In the genomic region with DNA sequence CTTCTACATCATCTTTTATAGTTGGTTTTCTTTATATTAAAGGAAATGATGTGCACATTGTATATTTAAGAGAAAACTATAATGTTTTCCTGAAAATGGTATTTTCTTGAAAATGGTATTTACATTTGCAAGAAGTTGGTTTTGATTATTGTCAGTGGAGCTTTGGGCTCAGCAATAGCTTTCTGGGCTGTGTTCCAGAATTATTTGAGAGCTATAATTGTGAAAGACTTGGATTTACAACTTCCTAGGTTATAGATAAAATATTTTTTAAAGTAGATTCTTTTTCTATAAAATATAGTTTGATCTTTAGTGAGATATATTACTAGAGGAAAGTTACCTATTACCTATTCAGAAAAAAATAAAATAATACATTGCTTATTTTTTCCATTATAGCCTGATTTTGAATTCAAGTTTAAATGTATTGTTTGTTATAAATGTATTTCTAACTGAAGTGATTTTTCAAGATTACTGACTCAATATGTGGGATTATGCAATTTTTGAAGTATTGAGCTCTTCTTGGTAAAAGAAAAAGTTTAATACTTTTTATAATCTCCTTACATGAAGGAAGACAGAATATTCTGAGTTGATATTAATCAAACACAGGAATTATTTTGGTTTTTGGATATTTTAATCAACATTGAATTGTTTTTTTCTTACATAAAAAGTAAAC, we compare ENCODE assay signal across 20 cellular contexts. TPM values are rescaled to one million over a fixed set of nuclear protein-coding genes. Genes with fewer than 3 reads are reported as not detected.
DNase-seq lines count a peak whose midpoint lies in the region; ATAC-seq and TF ChIP-seq lines count a peak whose summit lies in the region.
"Had no signal": no experiment of that assay in that cellular context is flagged by ENCODE, and none has a peak within 500 bp of the region (broad histone marks: within the 10 kb centered on the region; RNA-seq: fewer than 3 reads in every experiment).

No MANE protein-coding gene starts in this region.

- H4K20me1 ChIP-seq in HCT116 (ENCODE audit: insufficient read depth) = peaks cover 39% of the 10 kb centered on the region; the same call in 1 of the 2 replicates
- H4K20me1 ChIP-seq: BLaER1 had no signal

- 0 out of 2 replicates have a peak overlapping the region, but pooled peaks have one; percentile 14 for H3K27ac ChIP-seq in HCT116 (ENCODE audit: low read depth, low read length)
- H3K27ac ChIP-seq: BLaER1, cardiac muscle cell, lower lobe of right lung, transverse colon had no signal

- H3K4me1 ChIP-seq in HCT116 (ENCODE audit: control insufficient read depth in 1 of 2, insufficient read depth in 2 of 2, low read length in 2 of 2) = peaks cover 87 to 98% of the 10 kb centered on the region in 2 experiments

- peaks cover 100% of the 10 kb centered on the region for H3K79me2 ChIP-seq in HCT116 (ENCODE audit: insufficient read depth, low read length)

- RAD21 ChIA-PET in HCT116 (lab: Charles Lee; ENCODE audit: low non-redundant PET in 1 of 2, low total read pairs in 2 of 2, uncharacterized antibody in 2 of 2, unreplicated experiment in 2 of 2) = no interaction called here

- no peaks in the 10 kb centered on the region for H3K27me3 ChIP-seq in HCT116 (ENCODE audit: insufficient read depth, low read length)
- H3K27me3 ChIP-seq: BLaER1, cardiac muscle cell, dorsolateral prefrontal cortex, transverse colon had no signal

- no TSS peak for BruUV-seq in HCT116 (replicated peaks; lab: Mats Ljungman, UMichigan)

- no peak for DNase-seq in HCT116 (ENCODE audit: low read depth, low spot score)
- DNase-seq in fibroblast of villous mesenchyme (ENCODE audit: low read depth) = peak; percentile 91
- DNase-seq in stromal cell of bone marrow (ENCODE audit: low read depth) = peak; percentile 36
- DNase-seq in NCI-H1092 treated with DMSO at 0.1 percent for 48 hours (lab: John Stamatoyannopoulos, UW) = no peak
- no peak for DNase-seq in stimulated activated CD4-positive, alpha-beta T cell treated with anti-CD3 and anti-CD28 coated beads, Interleukin-2, amount 100 ng/mL, for 24 hours
- DNase-seq: activated CD4-positive, alpha-beta T cell treated with anti-CD3 and anti-CD28 coated beads for 36 hours; activated CD8-positive, alpha-beta memory T cell treated with anti-CD3 and anti-CD28 coated beads, Interleukin-2, amount 10 ng/mL, durations not matched to agents 7 days and 5 days; dorsolateral prefrontal cortex; GDM1; head of caudate nucleus; lower lobe of right lung; NCI-H187; occipital lobe; stimulated activated naive B cell treated with anti-CD40 and anti-IgM and Interleukin-4, amounts not matched to agents 10 μg/mL and 1 μg/mL and 100 μg/mL, for 72 hours; transverse colon had no signal

- H3K36me3 ChIP-seq in HCT116 (ENCODE audit: control insufficient read depth in 1 of 2, insufficient read depth in 2 of 2, low read length in 2 of 2) = 0 out of 4 replicates have a peak, but pooled peaks cover 0 to 3% of the 10 kb centered on the region in 2 experiments
- H3K36me3 ChIP-seq: BLaER1, cardiac muscle cell, HAP-1, lower lobe of right lung, transverse colon had no signal

- H3K4me3 ChIP-seq in HCT116 (replicated peaks in 1 of 2; ENCODE audit: low read depth in 1 of 2, low read length in 2 of 2) = no peak overlapping the region
- H3K4me3 ChIP-seq in fibroblast of villous mesenchyme (ENCODE audit: low read depth, low read length) = no peak overlapping the region
- H3K4me3 ChIP-seq: BLaER1, cardiac muscle cell, dorsolateral prefrontal cortex, HAP-1, lower lobe of right lung, transverse colon had no signal

- CTCF ChIA-PET in HCT116 (lab: Charles Lee) = no interaction called here

- H3K9me2 ChIP-seq in HCT116 (ENCODE audit: insufficient read depth) = no peaks in the 10 kb centered on the region

- peak overlapping the region; percentile 48; the same call in 1 of the 2 replicates for H3K4me2 ChIP-seq in HCT116 (ENCODE audit: low read length)
- H3K4me2 ChIP-seq: BLaER1 had no signal

- TF ChIP-seq POLR2A in HCT116 (IDR thresholded peaks at IDR 0.05; ENCODE audit: borderline replicate concordance, extremely low read depth, insufficient read depth, insufficient read length) = no peak

- H3K9me3 ChIP-seq in HCT116 (ENCODE audit: control insufficient read depth in 1 of 2, insufficient read depth in 1 of 2, low read depth in 1 of 2, low read length in 2 of 2) = no peaks in the 10 kb centered on the region
- H3K9me3 ChIP-seq: BLaER1, HAP-1, lower lobe of right lung, transverse colon had no signal

- no peak for ATAC-seq in HCT116
- no peak for ATAC-seq in SK-N-SH treated with all-trans-retinoic acid at 6 μM for 48 hours
- no peak for ATAC-seq in GM21723 (IDR thresholded peaks at IDR 0.05; ENCODE audit: unreplicated experiment)
- ATAC-seq: activated CD4-positive, alpha-beta T cell treated with anti-CD3 and anti-CD28 coated beads for 36 hours; activated CD8-positive, alpha-beta memory T cell treated with anti-CD3 and anti-CD28 coated beads, Interleukin-2, amount 10 ng/mL, durations not matched to agents 7 days and 5 days; lower lobe of right lung; stimulated activated naive B cell treated with anti-CD40 and anti-IgM and Interleukin-4, amounts not matched to agents 10 μg/mL and 1 μg/mL and 100 μg/mL, for 72 hours had no signal

- intact Hi-C loops in HCT116 (cut with micrococcal nuclease) = no loop called here

- no peak overlapping the region for H2AFZ ChIP-seq in HCT116 (ENCODE audit: low read depth, low read length, poor library complexity, severe bottlenecking)

- H3K9ac ChIP-seq in HCT116 (ENCODE audit: low read length) = no peak overlapping the region
- H3K9ac ChIP-seq: BLaER1 had no signal

- POLR2A ChIA-PET in HCT116 (lab: Charles Lee) = no interaction called here

- TF ChIP-seq CTCF in HCT116 (IDR thresholded peaks at IDR 0.05 in 2 of 3, conservative IDR thresholded peaks at IDR 0.05 in 1 of 3; ENCODE audit: borderline replicate concordance in 1 of 3, insufficient read depth in 1 of 3, low read depth in 2 of 3, low read length in 2 of 3) = no peak
- no peak for TF ChIP-seq CTCF in fibroblast of villous mesenchyme (IDR thresholded peaks at IDR 0.05; ENCODE audit: insufficient read depth, low read depth, low read length)

- no peak for TF ChIP-seq RAD21 in HCT116 (IDR thresholded peaks at IDR 0.05; ENCODE audit: low read depth)

TF ChIP-seq in HCT116, 20 proteins besides CTCF, POLR2A, EP300 and RAD21 (continues in another document):
- no peak for TF ChIP-seq FOSL1 (IDR thresholded peaks at IDR 0.05; ENCODE audit: low read depth)
- TF ChIP-seq JUND (IDR thresholded peaks at IDR 0.05) = no peak
- TF ChIP-seq, protein P1, sequence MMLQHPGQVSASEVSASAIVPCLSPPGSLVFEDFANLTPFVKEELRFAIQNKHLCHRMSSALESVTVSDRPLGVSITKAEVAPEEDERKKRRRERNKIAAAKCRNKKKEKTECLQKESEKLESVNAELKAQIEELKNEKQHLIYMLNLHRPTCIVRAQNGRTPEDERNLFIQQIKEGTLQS (IDR thresholded peaks at IDR 0.05) = no peak
- no peak for TF ChIP-seq ZFX (IDR thresholded peaks at IDR 0.05)
- TF ChIP-seq CBX3 (IDR thresholded peaks at IDR 0.05; ENCODE audit: low read depth) = no peak
- no peak for TF ChIP-seq ZNF274 (IDR thresholded peaks at IDR 0.05; ENCODE audit: low read depth, low read length)
- no peak for TF ChIP-seq CEBPB (IDR thresholded peaks at IDR 0.05; ENCODE audit: low read depth)
- TF ChIP-seq YY1 (IDR thresholded peaks at IDR 0.05; ENCODE audit: extremely low read depth, insufficient replicate concordance, low read depth, low read length) = no peak
- no peak for TF ChIP-seq SIN3A (IDR thresholded peaks at IDR 0.05; ENCODE audit: low read depth)
- no peak for TF ChIP-seq TCF7L2 (IDR thresholded peaks at IDR 0.05; ENCODE audit: borderline replicate concordance, extremely low read depth, insufficient read depth, insufficient read length)
- no peak for TF ChIP-seq EZH2phosphoT487 (IDR thresholded peaks at IDR 0.05; ENCODE audit: borderline replicate concordance)

TF ChIP-seq in SK-N-SH treated with all-trans-retinoic acid at 6 μM for 48 hours, 23 proteins besides CTCF, POLR2A, EP300 and RAD21:
- TF ChIP-seq ISL1 (CRISPR knock-in tag; IDR thresholded peaks at IDR 0.05) (peak; percentile 83), GLIS3 (CRISPR knock-in tag; IDR thresholded peaks at IDR 0.05) (no peak), ZNF565 (CRISPR knock-in tag; conservative IDR thresholded peaks at IDR 0.05; ENCODE audit: low read depth) (no peak)

RNA-seq across cellular contexts. Expression of a gene that starts 20.2 kb away (rescaled TPM):
- 148 TPM for total RNA-seq in HCT116 (2021; ENCODE audit: unreplicated experiment)
- 83.0 and 90.2 TPM in 2 replicates for polyA plus RNA-seq in HCT116 (2012)
- 56.0 and 73.8 TPM in 2 replicates for total RNA-seq in fibroblast of villous mesenchyme

Comparison
In these comparisons a context has a peak if more than half of its experiments do, and no peak if none do; other contexts are left out.
1. DNase-seq: peak in fibroblast of villous mesenchyme (single experiment) and stromal cell of bone marrow (single experiment); none in HCT116 (single experiment), NCI-H1092 treated with DMSO at 0.1 percent for 48 hours (single experiment) and stimulated activated CD4-positive, alpha-beta T cell treated with anti-CD3 and anti-CD28 coated beads, Interleukin-2, amount 100 ng/mL, for 24 hours (0 of 2).